ENCODE assay signal across 10 cellular contexts in the genomic region with DNA sequence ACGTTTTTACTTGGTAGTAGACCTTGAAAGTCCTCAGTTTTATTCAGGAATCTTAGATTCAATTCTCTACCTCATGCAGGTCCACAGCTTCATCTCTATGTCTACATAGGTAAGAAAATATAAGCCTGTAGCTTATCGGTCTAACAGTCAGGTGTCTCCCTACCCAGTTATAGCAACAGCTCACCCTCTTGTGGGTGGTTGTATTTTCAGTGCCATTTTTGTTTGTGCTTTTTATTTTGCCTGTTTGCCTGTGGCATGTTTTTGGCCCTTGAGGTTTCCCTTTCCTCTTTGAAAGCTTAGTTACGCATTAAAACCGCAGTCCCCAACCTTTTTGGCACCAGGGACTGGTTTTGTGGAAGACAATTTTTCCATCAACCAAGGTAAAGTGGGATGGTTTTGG.
"Had no signal": no experiment of that assay in that cellular context is flagged by ENCODE, and none has a peak within 500 bp of the region (broad histone marks: within the 10 kb centered on the region; RNA-seq: fewer than 3 reads in every experiment).

No MANE protein-coding gene starts in this region.

- H3K9me3 ChIP-seq: HAP-1 had no signal

- H3K4me2 ChIP-seq: KMS-11 had no signal

- DNase-seq: GM23248, GOT3, H7, HFFc6, KBM-7 had no signal

- ATAC-seq: HCT116, HepG2 had no signal

- H3K36me3 ChIP-seq: HAP-1 had no signal

- H3K27ac ChIP-seq: GM23248, HL-60, KMS-11 had no signal

- H2AFZ ChIP-seq: GM23248 had no signal

- H3K4me3 ChIP-seq: GM23248, HAP-1 had no signal

- H3K9ac ChIP-seq: GM23248, KMS-11 had no signal
